In genomic region chr18:3885209-3885792, GRCh38 we compare ENCODE assay signal across 10 cellular contexts.
A peak's percentile ranks its signal among the peaks of the same experiment; 100 is the strongest.
DNase-seq lines count a peak whose midpoint lies in the region; ATAC-seq and TF ChIP-seq lines count a peak whose summit lies in the region.
"Had no signal": no experiment of that assay in that cellular context is flagged by ENCODE, and none has a peak within 500 bp of the region (broad histone marks: within the 10 kb centered on the region; RNA-seq: fewer than 3 reads in every experiment).

No MANE protein-coding gene starts in this region.

- intact Hi-C loops in body of pancreas (cut with DNase I) (no loop called here), esophagus muscularis mucosa (cut with DNase I) (no loop called here)

- H3K9me3 ChIP-seq in body of pancreas: no peaks in the 10 kb centered on the region
- H3K9me3 ChIP-seq in esophagus muscularis mucosa: no peaks in the 10 kb centered on the region

- H3K27me3 ChIP-seq in body of pancreas: no peaks in the 10 kb centered on the region
- H3K27me3 ChIP-seq in esophagus muscularis mucosa: no peaks in the 10 kb centered on the region

- H3K36me3 Mint-ChIP-seq in progenitor cell of endocrine pancreas (ENCODE audit: insufficient read depth): no peaks in the 10 kb centered on the region
- H3K36me3 Mint-ChIP-seq: natural killer cell treated with Interleukin-12 subunit alpha and Interleukin-12 subunit beta and Interleukin-15 and Interleukin-18, amount 100 ng/mL, for 72 hours had no signal

- no peaks in the 10 kb centered on the region for H3K9me3 Mint-ChIP-seq in progenitor cell of endocrine pancreas (ENCODE audit: low read depth)
- H3K9me3 Mint-ChIP-seq: natural killer cell treated with Interleukin-12 subunit alpha and Interleukin-12 subunit beta and Interleukin-15 and Interleukin-18, amount 100 ng/mL, for 72 hours had no signal

- H3K27ac ChIP-seq in body of pancreas: no peak overlapping the region
- no peak overlapping the region for H3K27ac ChIP-seq in esophagus muscularis mucosa (replicated peaks in 1 of 4)

- TF ChIP-seq POLR2A in body of pancreas (IDR thresholded peaks at IDR 0.05) (no peak), esophagus muscularis mucosa (IDR thresholded peaks at IDR 0.05; ENCODE audit: low read depth) (no peak)

- H3K4me1 Mint-ChIP-seq in progenitor cell of endocrine pancreas (ENCODE audit: low read depth): peaks cover 20% of the 10 kb centered on the region

- H3K27me3 Mint-ChIP-seq in progenitor cell of endocrine pancreas: no peaks in the 10 kb centered on the region

- TF ChIP-seq CTCF in progenitor cell of endocrine pancreas (IDR thresholded peaks at IDR 0.05; ENCODE audit: unreplicated experiment) (peak; percentile 49), body of pancreas (IDR thresholded peaks at IDR 0.05) (no peak), esophagus muscularis mucosa (IDR thresholded peaks at IDR 0.05) (no peak)

- no peak for TF ChIP-seq EP300 in esophagus muscularis mucosa (IDR thresholded peaks at IDR 0.05)

- H3K4me3 ChIP-seq in body of pancreas (no peak overlapping the region), esophagus muscularis mucosa (no peak overlapping the region)

- no peak overlapping the region for H3K27ac Mint-ChIP-seq in progenitor cell of endocrine pancreas
- H3K27ac Mint-ChIP-seq: natural killer cell treated with Interleukin-12 subunit alpha and Interleukin-12 subunit beta and Interleukin-15 and Interleukin-18, amount 100 ng/mL, for 72 hours had no signal

- H3K36me3 ChIP-seq in body of pancreas (replicated peaks in 1 of 2; ENCODE audit: insufficient read depth in 1 of 2, low read depth in 2 of 2) (no peaks in the 10 kb centered on the region), esophagus muscularis mucosa (no peaks in the 10 kb centered on the region)

- 52 to 60% methylated on average over 2 of the region's 2 CpGs for WGBS in body of pancreas, 2 donors
- WGBS in esophagus muscularis mucosa: 70% methylated on average over 2 of the region's 2 CpGs

- peak; percentile 89 for ATAC-seq in HG03175 (IDR thresholded peaks at IDR 0.05; ENCODE audit: unreplicated experiment)
- no peak for ATAC-seq in body of pancreas
- ATAC-seq: natural killer cell treated with Interleukin-12 subunit alpha and Interleukin-12 subunit beta and Interleukin-15 and Interleukin-18, amount 100 ng/mL, for 72 hours had no signal

- peaks cover 3% of the 10 kb centered on the region for H3K4me1 ChIP-seq in body of pancreas
- no peaks in the 10 kb centered on the region for H3K4me1 ChIP-seq in esophagus muscularis mucosa

- DNase-seq in NCI-H1417 (lab: John Stamatoyannopoulos, UW) (peak in 2 of 3 experiments; percentile 22 to 70), NCI-H1417 treated with DMSO at 0.1 percent for 48 hours (lab: John Stamatoyannopoulos, UW) (no peak), SKM-1 treated with dmso at 0.1 percent for 144 hours (lab: John Stamatoyannopoulos, UW; ENCODE audit: unreplicated experiment) (peak; percentile 33), progenitor cell of endocrine pancreas (ENCODE audit: low spot score, unreplicated experiment) (no peak), ecto neural progenitor cell (ENCODE audit: low spot score) (no peak), body of pancreas (no peak), esophagus muscularis mucosa (ENCODE audit: extremely low spot score) (no peak)
- DNase-seq: NCI-H226 had no signal

- no peak overlapping the region for H3K4me3 Mint-ChIP-seq in progenitor cell of endocrine pancreas (ENCODE audit: low read depth)
- H3K4me3 Mint-ChIP-seq: natural killer cell treated with Interleukin-12 subunit alpha and Interleukin-12 subunit beta and Interleukin-15 and Interleukin-18, amount 100 ng/mL, for 72 hours had no signal

Comparison
In these comparisons a context has a peak if more than half of its experiments do, and no peak if none do; other contexts are left out.
1. DNase-seq: peak in NCI-H1417 (2 of 3) and SKM-1 treated with dmso at 0.1 percent for 144 hours (single experiment); none in NCI-H1417 treated with DMSO at 0.1 percent for 48 hours (single experiment), progenitor cell of endocrine pancreas (single experiment), ecto neural progenitor cell (single experiment), body of pancreas (0 of 4) and esophagus muscularis mucosa (single experiment).